In the genomic region with DNA sequence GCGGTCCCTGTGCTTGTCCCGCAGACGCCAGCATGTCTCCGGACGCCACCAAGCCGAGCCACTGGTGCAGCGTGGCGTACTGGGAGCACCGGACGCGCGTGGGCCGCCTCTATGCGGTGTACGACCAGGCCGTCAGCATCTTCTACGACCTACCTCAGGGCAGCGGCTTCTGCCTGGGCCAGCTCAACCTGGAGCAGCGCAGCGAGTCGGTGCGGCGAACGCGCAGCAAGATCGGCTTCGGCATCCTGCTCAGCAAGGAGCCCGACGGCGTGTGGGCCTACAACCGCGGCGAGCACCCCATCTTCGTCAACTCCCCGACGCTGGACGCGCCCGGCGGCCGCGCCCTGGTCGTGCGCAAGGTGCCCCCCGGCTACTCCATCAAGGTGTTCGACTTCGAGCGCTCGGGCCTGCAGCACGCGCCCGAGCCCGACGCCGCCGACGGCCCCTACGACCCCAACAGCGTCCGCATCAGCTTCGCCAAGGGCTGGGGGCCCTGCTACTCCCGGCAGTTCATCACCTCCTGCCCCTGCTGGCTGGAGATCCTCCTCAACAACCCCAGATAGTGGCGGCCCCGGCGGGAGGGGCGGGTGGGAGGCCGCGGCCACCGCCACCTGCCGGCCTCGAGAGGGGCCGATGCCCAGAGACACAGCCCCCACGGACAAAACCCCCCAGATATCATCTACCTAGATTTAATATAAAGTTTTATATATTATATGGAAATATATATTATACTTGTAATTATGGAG, we compare ENCODE assay signal across 19 cellular contexts.
"Had no signal": no experiment of that assay in that cellular context is flagged by ENCODE, and none has a peak within 500 bp of the region (broad histone marks: within the 10 kb centered on the region; RNA-seq: fewer than 3 reads in every experiment).

No MANE protein-coding gene starts in this region.

- H3K4me1 ChIP-seq: left lung had no signal

- H3K27me3 ChIP-seq: body of pancreas, left lung, thyroid gland, upper lobe of right lung had no signal

- H3K9me3 ChIP-seq: body of pancreas, left lung, mucosa of descending colon, thyroid gland, upper lobe of right lung had no signal

- ATAC-seq: activated T-cell treated with anti-CD3 and anti-CD28 coated beads, Interleukin-2, amount 50 U/mL, for 4 hours; body of pancreas; left lung; mucosa of descending colon; upper lobe of right lung had no signal

- DNase-seq: activated CD8-positive, alpha-beta memory T cell treated with anti-CD3 and anti-CD28 coated beads for 24 hours; activated CD8-positive, alpha-beta memory T cell treated with anti-CD3 and anti-CD28 coated beads, Interleukin-2, amount 50 U/mL, for 4 hours; activated naive CD4-positive, alpha-beta T cell treated with anti-CD3 and anti-CD28 coated beads, Interleukin-2, amount 10 ng/mL, durations not matched to agents 7 days and 5 days; activated T-cell treated with anti-CD3 and anti-CD28 coated beads, Interleukin-2, amount 50 U/mL, for 4 hours; amygdala; body of pancreas; caudate nucleus; effector memory CD4-positive, alpha-beta T cell; foreskin keratinocyte; mucosa of descending colon; nephron progenitor cell; nucleus accumbens; retina; stimulated activated CD4-positive, alpha-beta T cell treated with anti-CD3 and anti-CD28 coated beads, Interleukin-4, amount 100 ng/mL, for 1 hour; stimulated activated naive CD4-positive, alpha-beta T cell treated with Interleukin-2 at 50 U/mL for 16 hours; T1000; thyroid gland; upper lobe of right lung had no signal

- H3K4me3 ChIP-seq: body of pancreas, left lung, mucosa of descending colon, thyroid gland, upper lobe of right lung had no signal

- H3K27ac ChIP-seq: foreskin keratinocyte, left lung, upper lobe of right lung had no signal
